ENCODE assay signal across 1 cellular context in the genomic region with DNA sequence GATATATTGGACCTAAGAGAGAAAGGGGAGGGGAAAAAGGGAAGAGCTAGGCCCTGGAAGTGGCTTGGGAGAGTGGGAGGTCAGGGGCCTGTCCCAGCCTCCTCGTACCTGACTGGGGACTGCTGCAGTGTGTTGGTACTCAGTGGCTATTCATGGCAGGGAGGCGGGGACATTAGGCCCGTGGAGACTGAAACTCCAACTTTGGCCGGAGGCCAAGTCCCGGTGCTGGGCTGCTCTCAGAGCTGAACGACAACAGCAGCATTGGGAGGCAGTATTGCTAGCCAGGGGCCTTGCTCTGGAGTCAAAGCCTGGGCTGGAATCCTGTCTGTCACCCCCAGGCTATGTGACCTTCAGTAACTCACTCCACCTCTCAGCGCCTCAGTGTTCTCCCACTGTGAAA.
TF ChIP-seq lines count a peak whose summit lies in the region.

No MANE protein-coding gene starts in this region.

TF ChIP-seq in HepG2, 621 proteins besides CTCF, POLR2A, EP300 and RAD21 (continued from another document):
- TF ChIP-seq, protein P1, sequence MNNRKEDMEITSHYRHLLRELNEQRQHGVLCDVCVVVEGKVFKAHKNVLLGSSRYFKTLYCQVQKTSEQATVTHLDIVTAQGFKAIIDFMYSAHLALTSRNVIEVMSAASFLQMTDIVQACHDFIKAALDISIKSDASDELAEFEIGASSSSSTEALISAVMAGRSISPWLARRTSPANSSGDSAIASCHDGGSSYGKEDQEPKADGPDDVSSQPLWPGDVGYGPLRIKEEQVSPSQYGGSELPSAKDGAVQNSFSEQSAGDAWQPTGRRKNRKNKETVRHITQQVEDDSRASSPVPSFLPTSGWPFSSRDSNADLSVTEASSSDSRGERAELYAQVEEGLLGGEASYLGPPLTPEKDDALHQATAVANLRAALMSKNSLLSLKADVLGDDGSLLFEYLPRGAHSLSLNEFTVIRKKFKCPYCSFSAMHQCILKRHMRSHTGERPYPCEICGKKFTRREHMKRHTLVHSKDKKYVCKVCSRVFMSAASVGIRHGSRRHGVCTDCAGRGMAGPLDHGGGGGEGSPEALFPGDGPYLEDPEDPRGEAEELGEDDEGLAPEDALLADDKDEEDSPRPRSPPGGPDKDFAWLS (CRISPR knock-in tag; IDR thresholded peaks at IDR 0.05; ENCODE audit: borderline replicate concordance), result no peak
- TF ChIP-seq JARID2 (CRISPR knock-in tag; IDR thresholded peaks at IDR 0.05; ENCODE audit: insufficient replicate concordance) (no peak), SRSF4 (IDR thresholded peaks at IDR 0.05; ENCODE audit: low read depth, low read length, poor library complexity, severe bottlenecking) (no peak), SKI (IDR thresholded peaks at IDR 0.05; ENCODE audit: partially characterized antibody) (no peak), NR2F6 (IDR thresholded peaks at IDR 0.05) (no peak), NR2F6 (CRISPR knock-in tag; IDR thresholded peaks at IDR 0.05) (no peak), TEAD3 (CRISPR knock-in tag; optimal IDR thresholded peaks at IDR 0.05; ENCODE audit: borderline replicate concordance) (no peak), POLR2AphosphoS2 (IDR thresholded peaks at IDR 0.05; ENCODE audit: low read depth, low read length) (no peak), ETV5 (CRISPR knock-in tag; IDR thresholded peaks at IDR 0.05; ENCODE audit: borderline replicate concordance) (no peak), AGO1 (IDR thresholded peaks at IDR 0.05; ENCODE audit: low read depth, low read length, poor library complexity, severe bottlenecking) (no peak)
- TF ChIP-seq, protein P2, sequence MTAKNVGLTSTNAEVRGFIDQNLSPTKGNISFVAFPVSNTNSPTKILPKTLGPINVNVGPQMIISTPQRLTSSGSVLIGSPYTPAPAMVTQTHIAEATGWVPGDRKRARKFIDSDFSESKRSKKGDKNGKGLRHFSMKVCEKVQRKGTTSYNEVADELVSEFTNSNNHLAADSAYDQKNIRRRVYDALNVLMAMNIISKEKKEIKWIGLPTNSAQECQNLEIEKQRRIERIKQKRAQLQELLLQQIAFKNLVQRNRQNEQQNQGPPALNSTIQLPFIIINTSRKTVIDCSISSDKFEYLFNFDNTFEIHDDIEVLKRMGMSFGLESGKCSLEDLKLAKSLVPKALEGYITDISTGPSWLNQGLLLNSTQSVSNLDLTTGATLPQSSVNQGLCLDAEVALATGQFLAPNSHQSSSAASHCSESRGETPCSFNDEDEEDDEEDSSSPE (CRISPR knock-in tag; IDR thresholded peaks at IDR 0.05), result no peak
- TF ChIP-seq, protein P3, sequence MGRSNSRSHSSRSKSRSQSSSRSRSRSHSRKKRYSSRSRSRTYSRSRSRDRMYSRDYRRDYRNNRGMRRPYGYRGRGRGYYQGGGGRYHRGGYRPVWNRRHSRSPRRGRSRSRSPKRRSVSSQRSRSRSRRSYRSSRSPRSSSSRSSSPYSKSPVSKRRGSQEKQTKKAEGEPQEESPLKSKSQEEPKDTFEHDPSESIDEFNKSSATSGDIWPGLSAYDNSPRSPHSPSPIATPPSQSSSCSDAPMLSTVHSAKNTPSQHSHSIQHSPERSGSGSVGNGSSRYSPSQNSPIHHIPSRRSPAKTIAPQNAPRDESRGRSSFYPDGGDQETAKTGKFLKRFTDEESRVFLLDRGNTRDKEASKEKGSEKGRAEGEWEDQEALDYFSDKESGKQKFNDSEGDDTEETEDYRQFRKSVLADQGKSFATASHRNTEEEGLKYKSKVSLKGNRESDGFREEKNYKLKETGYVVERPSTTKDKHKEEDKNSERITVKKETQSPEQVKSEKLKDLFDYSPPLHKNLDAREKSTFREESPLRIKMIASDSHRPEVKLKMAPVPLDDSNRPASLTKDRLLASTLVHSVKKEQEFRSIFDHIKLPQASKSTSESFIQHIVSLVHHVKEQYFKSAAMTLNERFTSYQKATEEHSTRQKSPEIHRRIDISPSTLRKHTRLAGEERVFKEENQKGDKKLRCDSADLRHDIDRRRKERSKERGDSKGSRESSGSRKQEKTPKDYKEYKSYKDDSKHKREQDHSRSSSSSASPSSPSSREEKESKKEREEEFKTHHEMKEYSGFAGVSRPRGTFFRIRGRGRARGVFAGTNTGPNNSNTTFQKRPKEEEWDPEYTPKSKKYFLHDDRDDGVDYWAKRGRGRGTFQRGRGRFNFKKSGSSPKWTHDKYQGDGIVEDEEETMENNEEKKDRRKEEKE (IDR thresholded peaks at IDR 0.05), result no peak
- TF ChIP-seq, protein P4, sequence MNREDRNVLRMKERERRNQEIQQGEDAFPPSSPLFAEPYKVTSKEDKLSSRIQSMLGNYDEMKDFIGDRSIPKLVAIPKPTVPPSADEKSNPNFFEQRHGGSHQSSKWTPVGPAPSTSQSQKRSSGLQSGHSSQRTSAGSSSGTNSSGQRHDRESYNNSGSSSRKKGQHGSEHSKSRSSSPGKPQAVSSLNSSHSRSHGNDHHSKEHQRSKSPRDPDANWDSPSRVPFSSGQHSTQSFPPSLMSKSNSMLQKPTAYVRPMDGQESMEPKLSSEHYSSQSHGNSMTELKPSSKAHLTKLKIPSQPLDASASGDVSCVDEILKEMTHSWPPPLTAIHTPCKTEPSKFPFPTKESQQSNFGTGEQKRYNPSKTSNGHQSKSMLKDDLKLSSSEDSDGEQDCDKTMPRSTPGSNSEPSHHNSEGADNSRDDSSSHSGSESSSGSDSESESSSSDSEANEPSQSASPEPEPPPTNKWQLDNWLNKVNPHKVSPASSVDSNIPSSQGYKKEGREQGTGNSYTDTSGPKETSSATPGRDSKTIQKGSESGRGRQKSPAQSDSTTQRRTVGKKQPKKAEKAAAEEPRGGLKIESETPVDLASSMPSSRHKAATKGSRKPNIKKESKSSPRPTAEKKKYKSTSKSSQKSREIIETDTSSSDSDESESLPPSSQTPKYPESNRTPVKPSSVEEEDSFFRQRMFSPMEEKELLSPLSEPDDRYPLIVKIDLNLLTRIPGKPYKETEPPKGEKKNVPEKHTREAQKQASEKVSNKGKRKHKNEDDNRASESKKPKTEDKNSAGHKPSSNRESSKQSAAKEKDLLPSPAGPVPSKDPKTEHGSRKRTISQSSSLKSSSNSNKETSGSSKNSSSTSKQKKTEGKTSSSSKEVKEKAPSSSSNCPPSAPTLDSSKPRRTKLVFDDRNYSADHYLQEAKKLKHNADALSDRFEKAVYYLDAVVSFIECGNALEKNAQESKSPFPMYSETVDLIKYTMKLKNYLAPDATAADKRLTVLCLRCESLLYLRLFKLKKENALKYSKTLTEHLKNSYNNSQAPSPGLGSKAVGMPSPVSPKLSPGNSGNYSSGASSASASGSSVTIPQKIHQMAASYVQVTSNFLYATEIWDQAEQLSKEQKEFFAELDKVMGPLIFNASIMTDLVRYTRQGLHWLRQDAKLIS (CRISPR knock-in tag; IDR thresholded peaks at IDR 0.05), result no peak
